In the genomic region with DNA sequence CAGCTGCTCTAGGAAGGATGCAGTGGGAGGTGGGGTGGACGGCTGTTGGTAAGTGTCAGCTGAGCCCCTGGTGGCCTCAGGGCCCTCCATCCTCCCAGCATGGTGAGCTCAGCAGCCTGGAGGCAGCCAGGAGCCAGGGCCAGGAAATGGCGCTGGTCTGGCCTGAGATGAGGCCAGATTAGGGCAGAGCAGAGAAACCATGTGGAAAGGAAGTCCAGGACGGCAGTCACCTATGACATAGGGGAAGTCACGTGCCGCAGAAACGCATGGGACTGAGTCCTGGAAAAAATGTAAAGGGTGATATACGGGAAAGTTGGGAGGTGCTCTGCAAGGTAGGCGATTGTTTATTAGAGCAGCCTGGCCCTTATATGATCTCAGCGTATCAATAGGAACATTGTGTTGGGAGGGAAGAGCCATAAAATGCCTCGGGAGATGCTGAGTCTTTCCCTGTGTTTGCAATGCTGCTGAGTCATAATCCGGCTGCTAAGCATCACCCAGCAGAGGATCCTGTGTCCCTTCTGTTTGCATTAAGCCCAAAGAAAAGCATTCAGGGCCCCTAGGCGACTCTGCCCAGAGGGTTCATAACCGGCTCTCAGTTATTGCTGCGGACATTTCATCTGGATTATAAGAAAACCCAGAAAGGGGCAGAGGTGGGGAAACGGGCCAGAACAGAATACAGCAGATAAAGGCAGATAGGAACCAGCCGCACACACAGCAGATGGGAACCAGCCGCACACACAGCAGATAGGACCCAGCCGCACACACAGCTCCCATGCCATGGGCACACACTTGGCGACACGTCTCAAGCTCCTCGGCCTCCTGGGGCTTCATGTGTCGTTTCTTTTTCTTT, we compare ENCODE assay signal across 1 cellular context.
A peak's percentile ranks its signal among the peaks of the same experiment; 100 is the strongest.
TF ChIP-seq lines count a peak whose summit lies in the region.

No MANE protein-coding gene starts in this region.

TF ChIP-seq in HepG2, 621 proteins besides CTCF, POLR2A, EP300 and RAD21 (continued from another document and continues in another):
- TF ChIP-seq, protein P1, sequence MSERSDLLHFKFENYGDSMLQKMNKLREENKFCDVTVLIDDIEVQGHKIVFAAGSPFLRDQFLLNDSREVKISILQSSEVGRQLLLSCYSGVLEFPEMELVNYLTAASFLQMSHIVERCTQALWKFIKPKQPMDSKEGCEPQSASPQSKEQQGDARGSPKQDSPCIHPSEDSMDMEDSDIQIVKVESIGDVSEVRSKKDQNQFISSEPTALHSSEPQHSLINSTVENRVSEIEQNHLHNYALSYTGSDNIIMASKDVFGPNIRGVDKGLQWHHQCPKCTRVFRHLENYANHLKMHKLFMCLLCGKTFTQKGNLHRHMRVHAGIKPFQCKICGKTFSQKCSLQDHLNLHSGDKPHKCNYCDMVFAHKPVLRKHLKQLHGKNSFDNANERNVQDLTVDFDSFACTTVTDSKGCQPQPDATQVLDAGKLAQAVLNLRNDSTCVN (CRISPR knock-in tag; IDR thresholded peaks at IDR 0.05; ENCODE audit: borderline replicate concordance) = no peak
- TF ChIP-seq, protein P2, sequence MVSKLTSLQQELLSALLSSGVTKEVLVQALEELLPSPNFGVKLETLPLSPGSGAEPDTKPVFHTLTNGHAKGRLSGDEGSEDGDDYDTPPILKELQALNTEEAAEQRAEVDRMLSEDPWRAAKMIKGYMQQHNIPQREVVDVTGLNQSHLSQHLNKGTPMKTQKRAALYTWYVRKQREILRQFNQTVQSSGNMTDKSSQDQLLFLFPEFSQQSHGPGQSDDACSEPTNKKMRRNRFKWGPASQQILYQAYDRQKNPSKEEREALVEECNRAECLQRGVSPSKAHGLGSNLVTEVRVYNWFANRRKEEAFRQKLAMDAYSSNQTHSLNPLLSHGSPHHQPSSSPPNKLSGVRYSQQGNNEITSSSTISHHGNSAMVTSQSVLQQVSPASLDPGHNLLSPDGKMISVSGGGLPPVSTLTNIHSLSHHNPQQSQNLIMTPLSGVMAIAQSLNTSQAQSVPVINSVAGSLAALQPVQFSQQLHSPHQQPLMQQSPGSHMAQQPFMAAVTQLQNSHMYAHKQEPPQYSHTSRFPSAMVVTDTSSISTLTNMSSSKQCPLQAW (CRISPR knock-in tag; IDR thresholded peaks at IDR 0.05) = no peak
- TF ChIP-seq PHF20 (CRISPR knock-in tag; IDR thresholded peaks at IDR 0.05) = no peak
- TF ChIP-seq, protein P3, sequence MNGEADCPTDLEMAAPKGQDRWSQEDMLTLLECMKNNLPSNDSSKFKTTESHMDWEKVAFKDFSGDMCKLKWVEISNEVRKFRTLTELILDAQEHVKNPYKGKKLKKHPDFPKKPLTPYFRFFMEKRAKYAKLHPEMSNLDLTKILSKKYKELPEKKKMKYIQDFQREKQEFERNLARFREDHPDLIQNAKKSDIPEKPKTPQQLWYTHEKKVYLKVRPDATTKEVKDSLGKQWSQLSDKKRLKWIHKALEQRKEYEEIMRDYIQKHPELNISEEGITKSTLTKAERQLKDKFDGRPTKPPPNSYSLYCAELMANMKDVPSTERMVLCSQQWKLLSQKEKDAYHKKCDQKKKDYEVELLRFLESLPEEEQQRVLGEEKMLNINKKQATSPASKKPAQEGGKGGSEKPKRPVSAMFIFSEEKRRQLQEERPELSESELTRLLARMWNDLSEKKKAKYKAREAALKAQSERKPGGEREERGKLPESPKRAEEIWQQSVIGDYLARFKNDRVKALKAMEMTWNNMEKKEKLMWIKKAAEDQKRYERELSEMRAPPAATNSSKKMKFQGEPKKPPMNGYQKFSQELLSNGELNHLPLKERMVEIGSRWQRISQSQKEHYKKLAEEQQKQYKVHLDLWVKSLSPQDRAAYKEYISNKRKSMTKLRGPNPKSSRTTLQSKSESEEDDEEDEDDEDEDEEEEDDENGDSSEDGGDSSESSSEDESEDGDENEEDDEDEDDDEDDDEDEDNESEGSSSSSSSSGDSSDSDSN (CRISPR knock-in tag; IDR thresholded peaks at IDR 0.05) = no peak
- no peak for TF ChIP-seq ZNF547 (CRISPR knock-in tag; IDR thresholded peaks at IDR 0.05)
- TF ChIP-seq, protein P4, sequence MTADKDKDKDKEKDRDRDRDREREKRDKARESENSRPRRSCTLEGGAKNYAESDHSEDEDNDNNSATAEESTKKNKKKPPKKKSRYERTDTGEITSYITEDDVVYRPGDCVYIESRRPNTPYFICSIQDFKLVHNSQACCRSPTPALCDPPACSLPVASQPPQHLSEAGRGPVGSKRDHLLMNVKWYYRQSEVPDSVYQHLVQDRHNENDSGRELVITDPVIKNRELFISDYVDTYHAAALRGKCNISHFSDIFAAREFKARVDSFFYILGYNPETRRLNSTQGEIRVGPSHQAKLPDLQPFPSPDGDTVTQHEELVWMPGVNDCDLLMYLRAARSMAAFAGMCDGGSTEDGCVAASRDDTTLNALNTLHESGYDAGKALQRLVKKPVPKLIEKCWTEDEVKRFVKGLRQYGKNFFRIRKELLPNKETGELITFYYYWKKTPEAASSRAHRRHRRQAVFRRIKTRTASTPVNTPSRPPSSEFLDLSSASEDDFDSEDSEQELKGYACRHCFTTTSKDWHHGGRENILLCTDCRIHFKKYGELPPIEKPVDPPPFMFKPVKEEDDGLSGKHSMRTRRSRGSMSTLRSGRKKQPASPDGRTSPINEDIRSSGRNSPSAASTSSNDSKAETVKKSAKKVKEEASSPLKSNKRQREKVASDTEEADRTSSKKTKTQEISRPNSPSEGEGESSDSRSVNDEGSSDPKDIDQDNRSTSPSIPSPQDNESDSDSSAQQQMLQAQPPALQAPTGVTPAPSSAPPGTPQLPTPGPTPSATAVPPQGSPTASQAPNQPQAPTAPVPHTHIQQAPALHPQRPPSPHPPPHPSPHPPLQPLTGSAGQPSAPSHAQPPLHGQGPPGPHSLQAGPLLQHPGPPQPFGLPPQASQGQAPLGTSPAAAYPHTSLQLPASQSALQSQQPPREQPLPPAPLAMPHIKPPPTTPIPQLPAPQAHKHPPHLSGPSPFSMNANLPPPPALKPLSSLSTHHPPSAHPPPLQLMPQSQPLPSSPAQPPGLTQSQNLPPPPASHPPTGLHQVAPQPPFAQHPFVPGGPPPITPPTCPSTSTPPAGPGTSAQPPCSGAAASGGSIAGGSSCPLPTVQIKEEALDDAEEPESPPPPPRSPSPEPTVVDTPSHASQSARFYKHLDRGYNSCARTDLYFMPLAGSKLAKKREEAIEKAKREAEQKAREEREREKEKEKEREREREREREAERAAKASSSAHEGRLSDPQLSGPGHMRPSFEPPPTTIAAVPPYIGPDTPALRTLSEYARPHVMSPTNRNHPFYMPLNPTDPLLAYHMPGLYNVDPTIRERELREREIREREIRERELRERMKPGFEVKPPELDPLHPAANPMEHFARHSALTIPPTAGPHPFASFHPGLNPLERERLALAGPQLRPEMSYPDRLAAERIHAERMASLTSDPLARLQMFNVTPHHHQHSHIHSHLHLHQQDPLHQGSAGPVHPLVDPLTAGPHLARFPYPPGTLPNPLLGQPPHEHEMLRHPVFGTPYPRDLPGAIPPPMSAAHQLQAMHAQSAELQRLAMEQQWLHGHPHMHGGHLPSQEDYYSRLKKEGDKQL (CRISPR knock-in tag; IDR thresholded peaks at IDR 0.05; ENCODE audit: low read depth) = no peak
- TF ChIP-seq ZNF530 (CRISPR knock-in tag; IDR thresholded peaks at IDR 0.05; ENCODE audit: low read depth) = no peak
- no peak for TF ChIP-seq ARNTL (CRISPR knock-in tag; IDR thresholded peaks at IDR 0.05)
- TF ChIP-seq TCF7L2 (IDR thresholded peaks at IDR 0.05; ENCODE audit: low read depth, low read length) = no peak
- no peak for TF ChIP-seq ATF7 (IDR thresholded peaks at IDR 0.05)
- no peak for TF ChIP-seq ATF7 (CRISPR knock-in tag; IDR thresholded peaks at IDR 0.05)
- TF ChIP-seq FOXO1 (CRISPR knock-in tag; IDR thresholded peaks at IDR 0.05) = no peak
- no peak for TF ChIP-seq ZNF337 (CRISPR knock-in tag; IDR thresholded peaks at IDR 0.05; ENCODE audit: borderline replicate concordance, low read depth)
- no peak for TF ChIP-seq ZNF382 (CRISPR knock-in tag; IDR thresholded peaks at IDR 0.05; ENCODE audit: borderline replicate concordance)
- TF ChIP-seq YEATS2 (CRISPR knock-in tag; IDR thresholded peaks at IDR 0.05; ENCODE audit: borderline replicate concordance) = peak; percentile 57; the same call in 1 of the 2 replicates
- TF ChIP-seq ZNF232 (CRISPR knock-in tag; IDR thresholded peaks at IDR 0.05; ENCODE audit: borderline replicate concordance) = no peak
- no peak for TF ChIP-seq KLF16 (CRISPR knock-in tag; IDR thresholded peaks at IDR 0.05)
- TF ChIP-seq, protein P5, sequence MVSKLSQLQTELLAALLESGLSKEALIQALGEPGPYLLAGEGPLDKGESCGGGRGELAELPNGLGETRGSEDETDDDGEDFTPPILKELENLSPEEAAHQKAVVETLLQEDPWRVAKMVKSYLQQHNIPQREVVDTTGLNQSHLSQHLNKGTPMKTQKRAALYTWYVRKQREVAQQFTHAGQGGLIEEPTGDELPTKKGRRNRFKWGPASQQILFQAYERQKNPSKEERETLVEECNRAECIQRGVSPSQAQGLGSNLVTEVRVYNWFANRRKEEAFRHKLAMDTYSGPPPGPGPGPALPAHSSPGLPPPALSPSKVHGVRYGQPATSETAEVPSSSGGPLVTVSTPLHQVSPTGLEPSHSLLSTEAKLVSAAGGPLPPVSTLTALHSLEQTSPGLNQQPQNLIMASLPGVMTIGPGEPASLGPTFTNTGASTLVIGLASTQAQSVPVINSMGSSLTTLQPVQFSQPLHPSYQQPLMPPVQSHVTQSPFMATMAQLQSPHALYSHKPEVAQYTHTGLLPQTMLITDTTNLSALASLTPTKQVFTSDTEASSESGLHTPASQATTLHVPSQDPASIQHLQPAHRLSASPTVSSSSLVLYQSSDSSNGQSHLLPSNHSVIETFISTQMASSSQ (IDR thresholded peaks at IDR 0.05; ENCODE audit: low read depth) = no peak
- TF ChIP-seq, protein P5 (CRISPR knock-in tag; IDR thresholded peaks at IDR 0.05; ENCODE audit: borderline replicate concordance) = no peak
- TF ChIP-seq, protein P6, sequence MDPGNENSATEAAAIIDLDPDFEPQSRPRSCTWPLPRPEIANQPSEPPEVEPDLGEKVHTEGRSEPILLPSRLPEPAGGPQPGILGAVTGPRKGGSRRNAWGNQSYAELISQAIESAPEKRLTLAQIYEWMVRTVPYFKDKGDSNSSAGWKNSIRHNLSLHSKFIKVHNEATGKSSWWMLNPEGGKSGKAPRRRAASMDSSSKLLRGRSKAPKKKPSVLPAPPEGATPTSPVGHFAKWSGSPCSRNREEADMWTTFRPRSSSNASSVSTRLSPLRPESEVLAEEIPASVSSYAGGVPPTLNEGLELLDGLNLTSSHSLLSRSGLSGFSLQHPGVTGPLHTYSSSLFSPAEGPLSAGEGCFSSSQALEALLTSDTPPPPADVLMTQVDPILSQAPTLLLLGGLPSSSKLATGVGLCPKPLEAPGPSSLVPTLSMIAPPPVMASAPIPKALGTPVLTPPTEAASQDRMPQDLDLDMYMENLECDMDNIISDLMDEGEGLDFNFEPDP (CRISPR knock-in tag; conservative IDR thresholded peaks at IDR 0.05) = no peak
- no peak for TF ChIP-seq ZNF383 (CRISPR knock-in tag; IDR thresholded peaks at IDR 0.05; ENCODE audit: borderline replicate concordance)
- TF ChIP-seq ZNF775 (CRISPR knock-in tag; IDR thresholded peaks at IDR 0.05; ENCODE audit: borderline replicate concordance) = no peak
- TF ChIP-seq GTF3A (CRISPR knock-in tag; conservative IDR thresholded peaks at IDR 0.05) = no peak
- TF ChIP-seq ZNF841 (CRISPR knock-in tag; IDR thresholded peaks at IDR 0.05; ENCODE audit: borderline replicate concordance) = no peak
- TF ChIP-seq ZNF644 (CRISPR knock-in tag; IDR thresholded peaks at IDR 0.05; ENCODE audit: low read depth) = no peak
- no peak for TF ChIP-seq ZNF781 (CRISPR knock-in tag; IDR thresholded peaks at IDR 0.05; ENCODE audit: borderline replicate concordance, not compliant biosample characterization)
- no peak for TF ChIP-seq ZNF3 (CRISPR knock-in tag; IDR thresholded peaks at IDR 0.05)
- TF ChIP-seq NFYC (CRISPR knock-in tag; IDR thresholded peaks at IDR 0.05) = no peak; the same call in 1 of the 2 replicates
- TF ChIP-seq ZNF260 (CRISPR knock-in tag; IDR thresholded peaks at IDR 0.05; ENCODE audit: borderline replicate concordance, low read depth) = no peak
- TF ChIP-seq TGIF2 (CRISPR knock-in tag; IDR thresholded peaks at IDR 0.05) = no peak
- TF ChIP-seq, protein P7, sequence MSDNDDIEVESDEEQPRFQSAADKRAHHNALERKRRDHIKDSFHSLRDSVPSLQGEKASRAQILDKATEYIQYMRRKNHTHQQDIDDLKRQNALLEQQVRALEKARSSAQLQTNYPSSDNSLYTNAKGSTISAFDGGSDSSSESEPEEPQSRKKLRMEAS (IDR thresholded peaks at IDR 0.05) = 0 out of 2 replicates have a peak, but pooled peaks have one; percentile 38
- TF ChIP-seq MIXL1 (CRISPR knock-in tag; IDR thresholded peaks at IDR 0.05) = no peak
- TF ChIP-seq, protein P8, sequence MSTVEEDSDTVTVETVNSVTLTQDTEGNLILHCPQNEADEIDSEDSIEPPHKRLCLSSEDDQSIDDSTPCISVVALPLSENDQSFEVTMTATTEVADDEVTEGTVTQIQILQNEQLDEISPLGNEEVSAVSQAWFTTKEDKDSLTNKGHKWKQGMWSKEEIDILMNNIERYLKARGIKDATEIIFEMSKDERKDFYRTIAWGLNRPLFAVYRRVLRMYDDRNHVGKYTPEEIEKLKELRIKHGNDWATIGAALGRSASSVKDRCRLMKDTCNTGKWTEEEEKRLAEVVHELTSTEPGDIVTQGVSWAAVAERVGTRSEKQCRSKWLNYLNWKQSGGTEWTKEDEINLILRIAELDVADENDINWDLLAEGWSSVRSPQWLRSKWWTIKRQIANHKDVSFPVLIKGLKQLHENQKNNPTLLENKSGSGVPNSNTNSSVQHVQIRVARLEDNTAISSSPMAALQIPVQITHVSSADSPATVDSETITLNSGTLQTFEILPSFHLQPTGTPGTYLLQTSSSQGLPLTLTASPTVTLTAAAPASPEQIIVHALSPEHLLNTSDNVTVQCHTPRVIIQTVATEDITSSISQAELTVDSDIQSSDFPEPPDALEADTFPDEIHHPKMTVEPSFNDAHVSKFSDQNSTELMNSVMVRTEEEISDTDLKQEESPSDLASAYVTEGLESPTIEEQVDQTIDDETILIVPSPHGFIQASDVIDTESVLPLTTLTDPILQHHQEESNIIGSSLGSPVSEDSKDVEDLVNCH (CRISPR knock-in tag; IDR thresholded peaks at IDR 0.05) = no peak
- TF ChIP-seq HCFC1 (IDR thresholded peaks at IDR 0.05; ENCODE audit: low read depth, low read length) = no peak
- TF ChIP-seq MYC (CRISPR knock-in tag; IDR thresholded peaks at IDR 0.05; ENCODE audit: borderline replicate concordance) = peak; percentile 52
